ENCODE assay signal across 18 cellular contexts in genomic region chr2:241500431-241500975, GRCh38. TPM values are rescaled to one million over a fixed set of nuclear protein-coding genes. Genes with fewer than 3 reads are reported as not detected.
DNase-seq lines count a peak whose midpoint lies in the region; ATAC-seq and TF ChIP-seq lines count a peak whose summit lies in the region.
"Had no signal": no experiment of that assay in that cellular context is flagged by ENCODE, and none has a peak within 500 bp of the region (broad histone marks: within the 10 kb centered on the region; RNA-seq: fewer than 3 reads in every experiment).

No MANE protein-coding gene starts in this region.

- H3K36me3 Mint-ChIP-seq in activated T-cell treated with anti-CD3 and anti-CD28 coated beads, Interleukin-2, amount 50 U/mL, for 4 hours (ENCODE audit: insufficient read depth) = peaks cover 4% of the 10 kb centered on the region

- DNase-seq in A673 (ENCODE audit: low spot score) (no peak), lower lobe of right lung (peak; percentile 39), gastrocnemius medialis (no peak), HuH-7.5 (ENCODE audit: low spot score) (no peak), OCI-M1 (lab: John Stamatoyannopoulos, UW) (no peak)
- DNase-seq in activated T-cell treated with anti-CD3 and anti-CD28 coated beads, Interleukin-2, amount 50 U/mL, for 4 hours = no peak
- DNase-seq: CD8-positive, alpha-beta memory T cell; GF-D8; GOT3; HFFc6; Karpas-422; NCI-H1436; NCI-H2171; NCI-H226 had no signal

- no peaks in the 10 kb centered on the region for H3K9me3 Mint-ChIP-seq in activated T-cell treated with anti-CD3 and anti-CD28 coated beads, Interleukin-2, amount 50 U/mL, for 4 hours
- H3K9me3 Mint-ChIP-seq: CD8-positive, alpha-beta memory T cell; HFFc6 had no signal

- H3K4me3 Mint-ChIP-seq in activated T-cell treated with anti-CD3 and anti-CD28 coated beads, Interleukin-2, amount 50 U/mL, for 4 hours = no peak overlapping the region
- H3K4me3 Mint-ChIP-seq: B cell; CD8-positive, alpha-beta memory T cell; HFFc6 had no signal

- POLR2A ChIA-PET in A673 (lab: Charles Lee; ENCODE audit: low non-redundant PET) = no interaction called here

- intact Hi-C loops in A673 (cut with micrococcal nuclease; ENCODE audit: unreplicated experiment) (no loop called here), lower lobe of right lung (cut with DNase I) (no loop called here), gastrocnemius medialis (cut with DNase I; ENCODE audit: low total_unique reads) (no loop called here)

- H3K36me3 ChIP-seq in A673 (ENCODE audit: insufficient read depth, low read length, poor library complexity, severe bottlenecking) (peaks cover 50% of the 10 kb centered on the region), HUES6 (ENCODE audit: control insufficient read depth, insufficient read depth, low read length) (peaks cover 74% of the 10 kb centered on the region), lower lobe of right lung (peaks cover 57% of the 10 kb centered on the region), gastrocnemius medialis (peaks cover 0 to 48% of the 10 kb centered on the region in 2 donors)

- BruUV-seq in A673 (replicated peaks; lab: Mats Ljungman, UMichigan) = no TSS peak

- TF ChIP-seq CTCF in A673 (conservative IDR thresholded peaks at IDR 0.05; ENCODE audit: low read depth, low read length) (no peak), lower lobe of right lung (IDR thresholded peaks at IDR 0.05) (no peak), gastrocnemius medialis (IDR thresholded peaks at IDR 0.05 in 4 of 5, conservative IDR thresholded peaks at IDR 0.05 in 1 of 5) (no peak)

- H3K27me3 Mint-ChIP-seq in activated T-cell treated with anti-CD3 and anti-CD28 coated beads, Interleukin-2, amount 50 U/mL, for 4 hours (ENCODE audit: low read depth) = no peaks in the 10 kb centered on the region
- H3K27me3 Mint-ChIP-seq: B cell; CD8-positive, alpha-beta memory T cell had no signal

- in situ Hi-C loops in gastrocnemius medialis (cut with MboI; ENCODE audit: low sequenced_read_pairs in 4 of 4) = no loop called here

- H3K27me3 ChIP-seq in A673 (replicated peaks; ENCODE audit: insufficient read depth, low read depth, low read length, poor library complexity) (no peaks in the 10 kb centered on the region), HUES6 (ENCODE audit: control insufficient read depth, insufficient read depth, low read length) (no peaks in the 10 kb centered on the region), lower lobe of right lung (ENCODE audit: low read depth) (no peaks in the 10 kb centered on the region), gastrocnemius medialis (no peaks in the 10 kb centered on the region)

- H3K9me3 ChIP-seq in A673 (ENCODE audit: low read depth, low read length, poor library complexity, severe bottlenecking) = no peaks in the 10 kb centered on the region
- no peaks in the 10 kb centered on the region for H3K9me3 ChIP-seq in HUES6 (ENCODE audit: control insufficient read depth, insufficient read depth, low read depth, low read length)
- H3K9me3 ChIP-seq in lower lobe of right lung = no peaks in the 10 kb centered on the region
- no peaks in the 10 kb centered on the region for H3K9me3 ChIP-seq in gastrocnemius medialis
- H3K9me3 ChIP-seq: HAP-1 had no signal

- ATAC-seq in lower lobe of right lung = no peak
- no peak for ATAC-seq in gastrocnemius medialis
- ATAC-seq in activated T-cell treated with anti-CD3 and anti-CD28 coated beads, Interleukin-2, amount 50 U/mL, for 4 hours = no peak

- peak overlapping the region; percentile 55 for H3K27ac ChIP-seq in A673 (ENCODE audit: low read depth, low read length, poor library complexity, severe bottlenecking)
- no peak overlapping the region for H3K27ac ChIP-seq in HUES6 (ENCODE audit: low read depth, low read length)
- no peak overlapping the region for H3K27ac ChIP-seq in lower lobe of right lung
- peak overlapping the region; percentile 93 to 98 (median 96) for H3K27ac ChIP-seq in gastrocnemius medialis
- H3K27ac ChIP-seq: C4-2B had no signal

- H3K4me3 ChIP-seq in A673 (ENCODE audit: low read depth, low read length, poor library complexity, severe bottlenecking) (no peak overlapping the region), HUES6 (ENCODE audit: low read depth, low read length) (no peak overlapping the region), lower lobe of right lung (no peak overlapping the region), gastrocnemius medialis (no peak overlapping the region)
- H3K4me3 ChIP-seq: HAP-1 had no signal

- TF ChIP-seq POLR2A in gastrocnemius medialis (IDR thresholded peaks at IDR 0.05) = no peak

- H3K4me1 ChIP-seq in A673 (ENCODE audit: insufficient read depth, low read length, poor library complexity, severe bottlenecking) (peaks cover 19% of the 10 kb centered on the region), HUES6 (ENCODE audit: control insufficient read depth, insufficient read depth, low read length) (peaks cover 18% of the 10 kb centered on the region; the same call in 1 of the 2 replicates), lower lobe of right lung (peaks cover 3% of the 10 kb centered on the region), gastrocnemius medialis (peaks cover 58 to 63% of the 10 kb centered on the region in 2 donors)
- H3K4me1 ChIP-seq: HAP-1 had no signal

- CTCF ChIA-PET in A673 (lab: Charles Lee) = no interaction called here

- H3K9ac ChIP-seq in HUES6 (ENCODE audit: low read length) = peak overlapping the region; percentile 10

- peaks cover 6% of the 10 kb centered on the region for H3K4me1 Mint-ChIP-seq in activated T-cell treated with anti-CD3 and anti-CD28 coated beads, Interleukin-2, amount 50 U/mL, for 4 hours (ENCODE audit: low read depth)

RNA-seq across cellular contexts. Expression of gene STK25, which starts 7.9 kb away (rescaled TPM):
- total RNA-seq in A673 (2021) = 171 and 190 TPM in 2 replicates
- total RNA-seq in lower lobe of right lung = 125 TPM
- 100 to 1,000 TPM; 407 to 555 (median 524) TPM for total RNA-seq in gastrocnemius medialis
- total RNA-seq in activated T-cell treated with anti-CD3 and anti-CD28 coated beads, Interleukin-2, amount 50 U/mL, for 4 hours = 100 to 1,000 TPM in 2 of 3 donors, 10 to 100 TPM in 1; 97.1 to 104 (median 100) TPM

RNA-seq across cellular contexts. Expression of gene BOK, which starts 58.0 kb away (rescaled TPM):
- total RNA-seq in A673 (2021) (2.7 and 4.0 TPM in 2 replicates), lower lobe of right lung (44.2 TPM), gastrocnemius medialis (1 to 10 TPM in 3 of 4 donors, under 1 TPM in 1; 0.92 to 4.7 (median 2.3) TPM)
- under 1 TPM; 0.15 to 0.19 (median 0.16) TPM for total RNA-seq in activated T-cell treated with anti-CD3 and anti-CD28 coated beads, Interleukin-2, amount 50 U/mL, for 4 hours
- total RNA-seq: CD8-positive, alpha-beta memory T cell had no signal

Comparison
In these comparisons a context has a peak if more than half of its experiments do, and no peak if none do; other contexts are left out.
1. H3K27ac ChIP-seq: peak in A673 (single experiment) and gastrocnemius medialis (4 of 4); none in HUES6 (single experiment) and lower lobe of right lung (single experiment).